ENCODE assay signal across 13 cellular contexts in the genomic region with DNA sequence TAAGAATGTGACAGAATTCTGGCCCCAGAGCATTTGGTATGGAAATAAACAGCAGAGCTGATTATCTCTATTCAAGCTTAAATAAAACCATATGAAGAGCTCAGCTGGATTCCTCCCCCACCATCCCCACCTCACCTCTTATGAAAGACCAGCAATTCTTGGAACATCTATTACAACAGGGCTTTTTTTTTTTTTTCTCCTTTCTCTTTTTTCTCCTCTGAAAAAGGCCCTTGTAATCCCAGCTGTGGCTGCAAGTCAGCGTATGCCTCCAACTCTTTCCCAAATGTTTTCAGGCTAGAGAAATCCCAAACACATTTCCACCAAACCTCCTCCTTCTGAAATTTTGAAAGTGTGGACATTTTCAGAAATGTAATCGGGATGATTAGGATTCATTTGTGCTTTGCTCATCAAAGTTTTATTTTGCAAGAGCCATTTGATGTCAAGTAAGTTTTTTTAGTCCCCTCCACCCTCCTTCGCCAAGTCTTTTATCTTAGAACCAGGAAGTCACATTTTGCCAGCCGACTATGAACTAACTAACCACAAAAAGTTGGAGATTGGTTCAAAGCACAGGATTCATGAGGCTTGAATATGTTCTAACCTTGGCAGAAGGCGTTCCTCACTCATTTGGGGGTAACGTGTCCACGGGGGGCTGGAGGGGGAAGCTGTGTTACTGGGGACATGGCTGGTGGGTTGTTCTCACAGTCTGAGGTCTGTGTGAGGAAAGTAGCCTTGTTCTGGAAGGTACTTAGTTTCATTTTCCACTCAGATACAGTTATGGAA.
DNase-seq lines count a peak whose midpoint lies in the region; FAIRE-seq and TF ChIP-seq lines count a peak whose summit lies in the region.
"Had no signal": no experiment of that assay in that cellular context is flagged by ENCODE, and none has a peak within 500 bp of the region (broad histone marks: within the 10 kb centered on the region; RNA-seq: fewer than 3 reads in every experiment).

No MANE protein-coding gene starts in this region.

- H3K9me3 ChIP-seq in duodenal mucosa (ENCODE audit: control insufficient read depth in 1 of 2, low read length in 2 of 2), result no peaks in the 10 kb centered on the region
- no peaks in the 10 kb centered on the region for H3K9me3 ChIP-seq in mucosa of stomach (ENCODE audit: control insufficient read depth, low read length)
- no peaks in the 10 kb centered on the region for H3K9me3 ChIP-seq in uterus

- no peak for TF ChIP-seq CTCF in uterus (IDR thresholded peaks at IDR 0.05)

- H3K27me3 ChIP-seq in duodenal mucosa (ENCODE audit: control insufficient read depth in 1 of 2, insufficient read depth in 2 of 2, low read length in 2 of 2) (no peaks in the 10 kb centered on the region), mucosa of stomach (ENCODE audit: control insufficient read depth, insufficient read depth, low read length) (no peaks in the 10 kb centered on the region), uterus (no peaks in the 10 kb centered on the region)

- H3K4me3 ChIP-seq in duodenal mucosa (ENCODE audit: low read depth in 1 of 2, low read length in 2 of 2) (peak overlapping the region; percentile 49 to 64), mucosa of stomach (ENCODE audit: low read length) (no peak overlapping the region), uterus (peak overlapping the region in 1 of 2 donors; percentile 19)

- intact Hi-C loops in uterus (cut with DNase I; ENCODE audit: low total_unique reads), result no loop called here

- no peak for TF ChIP-seq POLR2A in uterus (IDR thresholded peaks at IDR 0.05)
- TF ChIP-seq POLR2A in GM12892 (IDR thresholded peaks at IDR 0.05; ENCODE audit: low read depth, low read length), result no peak

- H3K9ac ChIP-seq in duodenal mucosa (ENCODE audit: low read depth in 1 of 2, low read length in 2 of 2) (peak overlapping the region in 1 of 2 donors; percentile 42), mucosa of stomach (ENCODE audit: low read length) (peak overlapping the region; percentile 26)
- H3K9ac ChIP-seq: parathyroid adenoma had no signal

- in situ Hi-C loops in G401 (cut with HindIII; ENCODE audit: low sequenced_read_pairs), result no loop called here

- no peaks in the 10 kb centered on the region for H3K36me3 ChIP-seq in duodenal mucosa (ENCODE audit: control insufficient read depth in 1 of 2, insufficient read depth in 2 of 2, low read length in 2 of 2)
- no peaks in the 10 kb centered on the region for H3K36me3 ChIP-seq in mucosa of stomach (ENCODE audit: control insufficient read depth, insufficient read depth, low read length)
- H3K36me3 ChIP-seq in uterus, result no peaks in the 10 kb centered on the region

- H3K27ac ChIP-seq in duodenal mucosa (ENCODE audit: low read depth, low read length) (peak overlapping the region; percentile 34), uterus (peak overlapping the region; percentile 91 to 92)
- H3K27ac ChIP-seq: parathyroid adenoma had no signal

- H3K4me1 ChIP-seq in duodenal mucosa (ENCODE audit: control insufficient read depth in 1 of 2, insufficient read depth in 2 of 2, low read length in 2 of 2) (no peaks in the 10 kb centered on the region), mucosa of stomach (ENCODE audit: control insufficient read depth, insufficient read depth, low read length) (no peaks in the 10 kb centered on the region), uterus (no peaks in the 10 kb centered on the region)
- H3K4me1 ChIP-seq: parathyroid adenoma had no signal

- FAIRE-seq in GM12892 (lab: Jason Lieb, UNC), result no peak
- FAIRE-seq: GM18507, urothelium cell line had no signal

- DNase-seq in NCI-H146 (lab: John Stamatoyannopoulos, UW) (peak; percentile 5), NCI-H146 treated with DMSO at 0.1 percent for 48 hours (lab: John Stamatoyannopoulos, UW; ENCODE audit: unreplicated experiment) (no peak), uterus (peak; percentile 46 to 78), G401 (ENCODE audit: low spot score) (no peak), SKM-1 treated with dmso at 0.1 percent for 144 hours (lab: John Stamatoyannopoulos, UW; ENCODE audit: unreplicated experiment) (no peak), GM12892 (ENCODE audit: insufficient read length) (no peak)
- DNase-seq: 8988T, NCI-H2029 treated with DMSO at 0.1 percent for 48 hours had no signal

Comparison
In these comparisons a context has a peak if more than half of its experiments do, and no peak if none do; other contexts are left out.
1. DNase-seq: peak in NCI-H146 (single experiment) and uterus (2 of 2); none in NCI-H146 treated with DMSO at 0.1 percent for 48 hours (single experiment), G401 (single experiment), SKM-1 treated with dmso at 0.1 percent for 144 hours (single experiment) and GM12892 (single experiment).